In genomic region chr17:39653316-39653661, GRCh38 we compare ENCODE assay signal across 1 cellular context.
TF ChIP-seq lines count a peak whose summit lies in the region.

No MANE protein-coding gene starts in this region.

TF ChIP-seq in HEK293, 187 proteins besides CTCF, POLR2A, EP300 and RAD21 (continued from another document):
- no peak for TF ChIP-seq PRDM2 (tag by site-specific recombination; IDR thresholded peaks at IDR 0.05; ENCODE audit: borderline replicate concordance)
- TF ChIP-seq KLF1 (tag by site-specific recombination; IDR thresholded peaks at IDR 0.05) = peak; percentile 87
